1 cellular context compared by ENCODE assay signal in genomic region chr2:43402002-43402401, GRCh38.
TF ChIP-seq lines count a peak whose summit lies in the region.

No MANE protein-coding gene starts in this region.

TF ChIP-seq in GM12878, 131 proteins besides CTCF, POLR2A, EP300 and RAD21 (continued from another document):
- TF ChIP-seq, protein P1, sequence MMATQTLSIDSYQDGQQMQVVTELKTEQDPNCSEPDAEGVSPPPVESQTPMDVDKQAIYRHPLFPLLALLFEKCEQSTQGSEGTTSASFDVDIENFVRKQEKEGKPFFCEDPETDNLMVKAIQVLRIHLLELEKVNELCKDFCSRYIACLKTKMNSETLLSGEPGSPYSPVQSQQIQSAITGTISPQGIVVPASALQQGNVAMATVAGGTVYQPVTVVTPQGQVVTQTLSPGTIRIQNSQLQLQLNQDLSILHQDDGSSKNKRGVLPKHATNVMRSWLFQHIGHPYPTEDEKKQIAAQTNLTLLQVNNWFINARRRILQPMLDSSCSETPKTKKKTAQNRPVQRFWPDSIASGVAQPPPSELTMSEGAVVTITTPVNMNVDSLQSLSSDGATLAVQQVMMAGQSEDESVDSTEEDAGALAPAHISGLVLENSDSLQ (IDR thresholded peaks at IDR 0.05), result peak; percentile 90
- TF ChIP-seq TBL1XR1 (IDR thresholded peaks at IDR 0.05; ENCODE audit: low read depth, low read length) (peak; percentile 34; the same call in 1 of the 2 replicates), SPI1 (IDR thresholded peaks at IDR 0.05; ENCODE audit: borderline replicate concordance, insufficient read depth, low read depth, low read length) (peak; percentile 44; the same call in 1 of the 2 replicates), ESRRA (IDR thresholded peaks at IDR 0.05; ENCODE audit: low read length) (no peak), ASH2L (IDR thresholded peaks at IDR 0.05; ENCODE audit: borderline replicate concordance, low read depth) (0 out of 2 replicates have a peak, but pooled peaks have one; percentile 44), POLR2AphosphoS5 (IDR thresholded peaks at IDR 0.05; ENCODE audit: low read length) (peak; percentile 75), BACH1 (IDR thresholded peaks at IDR 0.05; ENCODE audit: borderline replicate concordance) (peak; percentile 93; the same call in 1 of the 2 replicates), RELB (IDR thresholded peaks at IDR 0.05; ENCODE audit: low read depth) (peak; percentile 96), DPF2 (IDR thresholded peaks at IDR 0.05) (peak; percentile 84), ZBTB33 (IDR thresholded peaks at IDR 0.05) (no peak), MYC (IDR thresholded peaks at IDR 0.05; ENCODE audit: insufficient read depth, insufficient read length, insufficient replicate concordance, low read length, severe bottlenecking) (no peak), GATAD2B (conservative IDR thresholded peaks at IDR 0.05; ENCODE audit: low read depth) (peak; percentile 84), FOXK2 (IDR thresholded peaks at IDR 0.05) (no peak), NR2C2 (IDR thresholded peaks at IDR 0.05; ENCODE audit: borderline replicate concordance, control insufficient read depth, insufficient read length, low read depth) (no peak), ZNF207 (IDR thresholded peaks at IDR 0.05; ENCODE audit: borderline replicate concordance) (0 out of 2 replicates have a peak, but pooled peaks have one; percentile 14), RUNX3 (IDR thresholded peaks at IDR 0.05; ENCODE audit: low read length) (peak; percentile 97), TCF7 (IDR thresholded peaks at IDR 0.05; ENCODE audit: borderline replicate concordance) (peak; percentile 64; the same call in 1 of the 2 replicates), STAT3 (IDR thresholded peaks at IDR 0.05; ENCODE audit: low read depth, low read length) (no peak; the same call in 1 of the 2 replicates), NR2C1 (IDR thresholded peaks at IDR 0.05) (no peak), ZNF24 (IDR thresholded peaks at IDR 0.05) (peak; percentile 71; the same call in 1 of the 2 replicates), NBN (IDR thresholded peaks at IDR 0.05) (peak; percentile 81; the same call in 1 of the 2 replicates), RAD51 (IDR thresholded peaks at IDR 0.05) (peak; percentile 92), TCF12 (IDR thresholded peaks at IDR 0.05; ENCODE audit: low read depth, low read length) (peak; percentile 99), CBX5 (IDR thresholded peaks at IDR 0.05; ENCODE audit: low read depth) (peak; percentile 72), IKZF1 (conservative IDR thresholded peaks at IDR 0.05) (peak; percentile 85), CHD1 (IDR thresholded peaks at IDR 0.05; ENCODE audit: low read depth, low read length) (no peak; the same call in 1 of the 2 replicates), HDGF (IDR thresholded peaks at IDR 0.05) (no peak), ZBED1 (IDR thresholded peaks at IDR 0.05; ENCODE audit: borderline replicate concordance) (peak; percentile 90), MTA3 (IDR thresholded peaks at IDR 0.05; ENCODE audit: borderline replicate concordance, low read length) (peak; percentile 95; the same call in 1 of the 2 replicates), PAX8 (IDR thresholded peaks at IDR 0.05) (no peak)
- TF ChIP-seq, protein P2, sequence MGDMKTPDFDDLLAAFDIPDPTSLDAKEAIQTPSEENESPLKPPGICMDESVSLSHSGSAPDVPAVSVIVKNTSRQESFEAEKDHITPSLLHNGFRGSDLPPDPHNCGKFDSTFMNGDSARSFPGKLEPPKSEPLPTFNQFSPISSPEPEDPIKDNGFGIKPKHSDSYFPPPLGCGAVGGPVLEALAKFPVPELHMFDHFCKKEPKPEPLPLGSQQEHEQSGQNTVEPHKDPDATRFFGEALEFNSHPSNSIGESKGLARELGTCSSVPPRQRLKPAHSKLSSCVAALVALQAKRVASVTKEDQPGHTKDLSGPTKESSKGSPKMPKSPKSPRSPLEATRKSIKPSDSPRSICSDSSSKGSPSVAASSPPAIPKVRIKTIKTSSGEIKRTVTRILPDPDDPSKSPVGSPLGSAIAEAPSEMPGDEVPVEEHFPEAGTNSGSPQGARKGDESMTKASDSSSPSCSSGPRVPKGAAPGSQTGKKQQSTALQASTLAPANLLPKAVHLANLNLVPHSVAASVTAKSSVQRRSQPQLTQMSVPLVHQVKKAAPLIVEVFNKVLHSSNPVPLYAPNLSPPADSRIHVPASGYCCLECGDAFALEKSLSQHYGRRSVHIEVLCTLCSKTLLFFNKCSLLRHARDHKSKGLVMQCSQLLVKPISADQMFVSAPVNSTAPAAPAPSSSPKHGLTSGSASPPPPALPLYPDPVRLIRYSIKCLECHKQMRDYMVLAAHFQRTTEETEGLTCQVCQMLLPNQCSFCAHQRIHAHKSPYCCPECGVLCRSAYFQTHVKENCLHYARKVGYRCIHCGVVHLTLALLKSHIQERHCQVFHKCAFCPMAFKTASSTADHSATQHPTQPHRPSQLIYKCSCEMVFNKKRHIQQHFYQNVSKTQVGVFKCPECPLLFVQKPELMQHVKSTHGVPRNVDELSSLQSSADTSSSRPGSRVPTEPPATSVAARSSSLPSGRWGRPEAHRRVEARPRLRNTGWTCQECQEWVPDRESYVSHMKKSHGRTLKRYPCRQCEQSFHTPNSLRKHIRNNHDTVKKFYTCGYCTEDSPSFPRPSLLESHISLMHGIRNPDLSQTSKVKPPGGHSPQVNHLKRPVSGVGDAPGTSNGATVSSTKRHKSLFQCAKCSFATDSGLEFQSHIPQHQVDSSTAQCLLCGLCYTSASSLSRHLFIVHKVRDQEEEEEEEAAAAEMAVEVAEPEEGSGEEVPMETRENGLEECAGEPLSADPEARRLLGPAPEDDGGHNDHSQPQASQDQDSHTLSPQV (IDR thresholded peaks at IDR 0.05), result no peak
- TF ChIP-seq, protein P3, sequence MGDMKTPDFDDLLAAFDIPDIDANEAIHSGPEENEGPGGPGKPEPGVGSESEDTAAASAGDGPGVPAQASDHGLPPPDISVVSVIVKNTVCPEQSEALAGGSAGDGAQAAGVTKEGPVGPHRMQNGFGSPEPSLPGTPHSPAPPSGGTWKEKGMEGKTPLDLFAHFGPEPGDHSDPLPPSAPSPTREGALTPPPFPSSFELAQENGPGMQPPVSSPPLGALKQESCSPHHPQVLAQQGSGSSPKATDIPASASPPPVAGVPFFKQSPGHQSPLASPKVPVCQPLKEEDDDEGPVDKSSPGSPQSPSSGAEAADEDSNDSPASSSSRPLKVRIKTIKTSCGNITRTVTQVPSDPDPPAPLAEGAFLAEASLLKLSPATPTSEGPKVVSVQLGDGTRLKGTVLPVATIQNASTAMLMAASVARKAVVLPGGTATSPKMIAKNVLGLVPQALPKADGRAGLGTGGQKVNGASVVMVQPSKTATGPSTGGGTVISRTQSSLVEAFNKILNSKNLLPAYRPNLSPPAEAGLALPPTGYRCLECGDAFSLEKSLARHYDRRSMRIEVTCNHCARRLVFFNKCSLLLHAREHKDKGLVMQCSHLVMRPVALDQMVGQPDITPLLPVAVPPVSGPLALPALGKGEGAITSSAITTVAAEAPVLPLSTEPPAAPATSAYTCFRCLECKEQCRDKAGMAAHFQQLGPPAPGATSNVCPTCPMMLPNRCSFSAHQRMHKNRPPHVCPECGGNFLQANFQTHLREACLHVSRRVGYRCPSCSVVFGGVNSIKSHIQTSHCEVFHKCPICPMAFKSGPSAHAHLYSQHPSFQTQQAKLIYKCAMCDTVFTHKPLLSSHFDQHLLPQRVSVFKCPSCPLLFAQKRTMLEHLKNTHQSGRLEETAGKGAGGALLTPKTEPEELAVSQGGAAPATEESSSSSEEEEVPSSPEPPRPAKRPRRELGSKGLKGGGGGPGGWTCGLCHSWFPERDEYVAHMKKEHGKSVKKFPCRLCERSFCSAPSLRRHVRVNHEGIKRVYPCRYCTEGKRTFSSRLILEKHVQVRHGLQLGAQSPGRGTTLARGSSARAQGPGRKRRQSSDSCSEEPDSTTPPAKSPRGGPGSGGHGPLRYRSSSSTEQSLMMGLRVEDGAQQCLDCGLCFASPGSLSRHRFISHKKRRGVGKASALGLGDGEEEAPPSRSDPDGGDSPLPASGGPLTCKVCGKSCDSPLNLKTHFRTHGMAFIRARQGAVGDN (IDR thresholded peaks at IDR 0.05), result peak; percentile 84
- TF ChIP-seq, protein P4, sequence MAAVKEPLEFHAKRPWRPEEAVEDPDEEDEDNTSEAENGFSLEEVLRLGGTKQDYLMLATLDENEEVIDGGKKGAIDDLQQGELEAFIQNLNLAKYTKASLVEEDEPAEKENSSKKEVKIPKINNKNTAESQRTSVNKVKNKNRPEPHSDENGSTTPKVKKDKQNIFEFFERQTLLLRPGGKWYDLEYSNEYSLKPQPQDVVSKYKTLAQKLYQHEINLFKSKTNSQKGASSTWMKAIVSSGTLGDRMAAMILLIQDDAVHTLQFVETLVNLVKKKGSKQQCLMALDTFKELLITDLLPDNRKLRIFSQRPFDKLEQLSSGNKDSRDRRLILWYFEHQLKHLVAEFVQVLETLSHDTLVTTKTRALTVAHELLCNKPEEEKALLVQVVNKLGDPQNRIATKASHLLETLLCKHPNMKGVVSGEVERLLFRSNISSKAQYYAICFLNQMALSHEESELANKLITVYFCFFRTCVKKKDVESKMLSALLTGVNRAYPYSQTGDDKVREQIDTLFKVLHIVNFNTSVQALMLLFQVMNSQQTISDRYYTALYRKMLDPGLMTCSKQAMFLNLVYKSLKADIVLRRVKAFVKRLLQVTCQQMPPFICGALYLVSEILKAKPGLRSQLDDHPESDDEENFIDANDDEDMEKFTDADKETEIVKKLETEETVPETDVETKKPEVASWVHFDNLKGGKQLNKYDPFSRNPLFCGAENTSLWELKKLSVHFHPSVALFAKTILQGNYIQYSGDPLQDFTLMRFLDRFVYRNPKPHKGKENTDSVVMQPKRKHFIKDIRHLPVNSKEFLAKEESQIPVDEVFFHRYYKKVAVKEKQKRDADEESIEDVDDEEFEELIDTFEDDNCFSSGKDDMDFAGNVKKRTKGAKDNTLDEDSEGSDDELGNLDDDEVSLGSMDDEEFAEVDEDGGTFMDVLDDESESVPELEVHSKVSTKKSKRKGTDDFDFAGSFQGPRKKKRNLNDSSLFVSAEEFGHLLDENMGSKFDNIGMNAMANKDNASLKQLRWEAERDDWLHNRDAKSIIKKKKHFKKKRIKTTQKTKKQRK (IDR thresholded peaks at IDR 0.05; ENCODE audit: low read depth, low read length), result no peak
- TF ChIP-seq, protein P5, sequence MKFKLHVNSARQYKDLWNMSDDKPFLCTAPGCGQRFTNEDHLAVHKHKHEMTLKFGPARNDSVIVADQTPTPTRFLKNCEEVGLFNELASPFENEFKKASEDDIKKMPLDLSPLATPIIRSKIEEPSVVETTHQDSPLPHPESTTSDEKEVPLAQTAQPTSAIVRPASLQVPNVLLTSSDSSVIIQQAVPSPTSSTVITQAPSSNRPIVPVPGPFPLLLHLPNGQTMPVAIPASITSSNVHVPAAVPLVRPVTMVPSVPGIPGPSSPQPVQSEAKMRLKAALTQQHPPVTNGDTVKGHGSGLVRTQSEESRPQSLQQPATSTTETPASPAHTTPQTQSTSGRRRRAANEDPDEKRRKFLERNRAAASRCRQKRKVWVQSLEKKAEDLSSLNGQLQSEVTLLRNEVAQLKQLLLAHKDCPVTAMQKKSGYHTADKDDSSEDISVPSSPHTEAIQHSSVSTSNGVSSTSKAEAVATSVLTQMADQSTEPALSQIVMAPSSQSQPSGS (IDR thresholded peaks at IDR 0.05; ENCODE audit: low read length), result peak; percentile 98
- TF ChIP-seq, protein P6, sequence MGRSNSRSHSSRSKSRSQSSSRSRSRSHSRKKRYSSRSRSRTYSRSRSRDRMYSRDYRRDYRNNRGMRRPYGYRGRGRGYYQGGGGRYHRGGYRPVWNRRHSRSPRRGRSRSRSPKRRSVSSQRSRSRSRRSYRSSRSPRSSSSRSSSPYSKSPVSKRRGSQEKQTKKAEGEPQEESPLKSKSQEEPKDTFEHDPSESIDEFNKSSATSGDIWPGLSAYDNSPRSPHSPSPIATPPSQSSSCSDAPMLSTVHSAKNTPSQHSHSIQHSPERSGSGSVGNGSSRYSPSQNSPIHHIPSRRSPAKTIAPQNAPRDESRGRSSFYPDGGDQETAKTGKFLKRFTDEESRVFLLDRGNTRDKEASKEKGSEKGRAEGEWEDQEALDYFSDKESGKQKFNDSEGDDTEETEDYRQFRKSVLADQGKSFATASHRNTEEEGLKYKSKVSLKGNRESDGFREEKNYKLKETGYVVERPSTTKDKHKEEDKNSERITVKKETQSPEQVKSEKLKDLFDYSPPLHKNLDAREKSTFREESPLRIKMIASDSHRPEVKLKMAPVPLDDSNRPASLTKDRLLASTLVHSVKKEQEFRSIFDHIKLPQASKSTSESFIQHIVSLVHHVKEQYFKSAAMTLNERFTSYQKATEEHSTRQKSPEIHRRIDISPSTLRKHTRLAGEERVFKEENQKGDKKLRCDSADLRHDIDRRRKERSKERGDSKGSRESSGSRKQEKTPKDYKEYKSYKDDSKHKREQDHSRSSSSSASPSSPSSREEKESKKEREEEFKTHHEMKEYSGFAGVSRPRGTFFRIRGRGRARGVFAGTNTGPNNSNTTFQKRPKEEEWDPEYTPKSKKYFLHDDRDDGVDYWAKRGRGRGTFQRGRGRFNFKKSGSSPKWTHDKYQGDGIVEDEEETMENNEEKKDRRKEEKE (IDR thresholded peaks at IDR 0.05), result no peak
